Comparison of ENCODE assay signal across 1 cellular context in the genomic region with DNA sequence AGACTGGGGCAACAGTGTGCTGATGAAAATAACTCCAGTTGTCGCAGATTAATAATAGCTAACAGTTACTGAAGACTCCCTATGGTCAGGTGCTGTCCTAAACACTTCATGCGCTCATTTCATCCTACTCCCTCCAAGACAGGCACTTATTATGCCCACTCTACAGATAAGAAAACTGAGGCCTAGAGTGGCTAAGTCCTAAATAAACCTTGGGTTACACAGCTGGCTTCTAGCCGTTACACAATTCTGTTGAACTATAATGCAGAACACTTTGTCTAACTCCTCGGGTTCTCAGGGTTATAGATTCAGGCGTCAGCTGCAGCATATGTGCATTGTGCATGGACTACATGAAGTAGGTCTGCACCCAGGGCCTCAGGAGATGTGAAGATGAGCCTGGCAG.
TF ChIP-seq lines count a peak whose summit lies in the region.

No MANE protein-coding gene starts in this region.

TF ChIP-seq in WTC11, 78 proteins besides CTCF, POLR2A, EP300 and RAD21 (continued from another document):
- TF ChIP-seq ZNF425 (CRISPR knock-in tag; conservative IDR thresholded peaks at IDR 0.05) (no peak), ZBTB21 (CRISPR knock-in tag; IDR thresholded peaks at IDR 0.05; ENCODE audit: borderline replicate concordance) (no peak), ZNF512 (CRISPR knock-in tag; IDR thresholded peaks at IDR 0.05; ENCODE audit: borderline replicate concordance) (no peak)
